In genomic region chr19:2289714-2290435, GRCh38 we compare ENCODE assay signal across 8 cellular contexts. TPM values are rescaled to one million over a fixed set of nuclear protein-coding genes. Genes with fewer than 3 reads are reported as not detected.
DNase-seq lines count a peak whose midpoint lies in the region; ATAC-seq and TF ChIP-seq lines count a peak whose summit lies in the region.

No MANE protein-coding gene starts in this region.

- H3K9ac ChIP-seq in skeletal muscle satellite cell (ENCODE audit: low read depth, low read length), result no peak overlapping the region

- no peak overlapping the region for H3K27ac Mint-ChIP-seq in Caco-2 (ENCODE audit: unreplicated experiment)
- H3K27ac Mint-ChIP-seq in IgD-negative memory B cell, result peak overlapping the region; percentile 88 to 94 (median 92)

- DNase-seq in Caco-2 (no peak), Right ventricle myocardium superior (peak; percentile 78), NCI-H446 (lab: John Stamatoyannopoulos, UW) (no peak), pons (ENCODE audit: low spot score) (no peak), NCI-H2081 treated with DMSO at 0.1 percent for 48 hours (lab: John Stamatoyannopoulos, UW) (no peak)
- peak; percentile 57 to 61 for DNase-seq in activated CD4-positive, alpha-beta T cell treated with anti-CD3 and anti-CD28 coated beads, Interleukin-2, amount 50 U/mL, for 48 hours

- CTCF ChIA-PET in Caco-2 (lab: Charles Lee), result no interaction called here

- H3K4me3 Mint-ChIP-seq in Caco-2 (ENCODE audit: unreplicated experiment) (peak overlapping the region; percentile 73), IgD-negative memory B cell (peak overlapping the region; percentile 89 to 97 (median 91))

- H3K4me1 Mint-ChIP-seq in Caco-2 (ENCODE audit: low read depth, unreplicated experiment), result no peaks in the 10 kb centered on the region
- H3K4me1 Mint-ChIP-seq in IgD-negative memory B cell, result peaks cover 20 to 32% (median 24%) of the 10 kb centered on the region in 3 donors

- H3K36me3 ChIP-seq in Caco-2 (ENCODE audit: control insufficient read depth, insufficient read depth, low read length) (no peaks in the 10 kb centered on the region), skeletal muscle satellite cell (ENCODE audit: insufficient read depth, low read length) (no peaks in the 10 kb centered on the region)

- H3K27me3 ChIP-seq in Caco-2 (replicated peaks; ENCODE audit: control insufficient read depth, insufficient read depth, low read length) (peaks cover 2% of the 10 kb centered on the region), skeletal muscle satellite cell (ENCODE audit: control insufficient read depth, insufficient read depth, low read length) (peaks cover 42% of the 10 kb centered on the region)

- peak overlapping the region; percentile 78 for H3K4me2 ChIP-seq in skeletal muscle satellite cell (ENCODE audit: low read length)

- H3K9me3 Mint-ChIP-seq in Caco-2 (ENCODE audit: unreplicated experiment) (no peaks in the 10 kb centered on the region), IgD-negative memory B cell (no peaks in the 10 kb centered on the region)

- BruUV-seq in Caco-2 (replicated peaks; lab: Mats Ljungman, UMichigan), result no TSS peak

- H3K4me1 ChIP-seq in Caco-2 (peaks cover 13% of the 10 kb centered on the region), skeletal muscle satellite cell (ENCODE audit: control insufficient read depth, insufficient read depth, low read length) (peaks cover 21% of the 10 kb centered on the region)

- H3K36me3 Mint-ChIP-seq in Caco-2 (ENCODE audit: insufficient read depth, unreplicated experiment) (peaks cover 6% of the 10 kb centered on the region), IgD-negative memory B cell (peaks cover 3% of the 10 kb centered on the region)

- peak; percentile 52 for ATAC-seq in Right ventricle myocardium superior (ENCODE audit: poor library complexity)

- no peak for TF ChIP-seq CTCF in Caco-2 (IDR thresholded peaks at IDR 0.05; ENCODE audit: insufficient read depth in 1 of 2, low read depth in 1 of 2, low read length in 1 of 2, severe bottlenecking in 1 of 2, unreplicated experiment in 1 of 2)

- H3K9me3 ChIP-seq in Caco-2 (no peaks in the 10 kb centered on the region), skeletal muscle satellite cell (replicated peaks; ENCODE audit: low read length) (no peaks in the 10 kb centered on the region)

- H3K4me3 ChIP-seq in Caco-2 (ENCODE audit: low read depth, low read length), result peak overlapping the region; percentile 17
- H3K4me3 ChIP-seq in skeletal muscle satellite cell (ENCODE audit: low read length), result no peak overlapping the region

- peaks cover 17% of the 10 kb centered on the region for H3K27me3 Mint-ChIP-seq in Caco-2 (ENCODE audit: insufficient read depth, unreplicated experiment)
- H3K27me3 Mint-ChIP-seq in IgD-negative memory B cell, result peaks cover 3% of the 10 kb centered on the region

- POLR2A ChIA-PET in Caco-2 (lab: Charles Lee), result no interaction called here

- intact Hi-C loops in Caco-2 (cut with micrococcal nuclease; ENCODE audit: unreplicated experiment), result no loop called here
- intact Hi-C loops in Right ventricle myocardium superior (cut with DNase I), result no loop called here

RNA-seq across cellular contexts. Expression of gene PEAK3, which starts 7.9 kb away (rescaled TPM):
- total RNA-seq in Caco-2 (2022), result not detected in 2 replicates
- polyA plus RNA-seq in IgD-negative memory B cell, result 0.26 TPM
- 0.70 TPM for total RNA-seq in Right ventricle myocardium superior
- not detected in 2 replicates for total RNA-seq in skeletal muscle satellite cell (2012; rRNA removed)

RNA-seq across cellular contexts. Expression of gene LINGO3, which starts 18.1 kb away (rescaled TPM):
- total RNA-seq in Caco-2 (2022) (1.3 and 1.4 TPM in 2 replicates), Right ventricle myocardium superior (not detected)
- polyA plus RNA-seq in IgD-negative memory B cell, result 14.7 TPM
- total RNA-seq in skeletal muscle satellite cell (2012; rRNA removed), result under 0.01 TPM in 2 replicates

RNA-seq across cellular contexts. Expression of gene JSRP1, which starts 33.7 kb away (rescaled TPM):
- total RNA-seq in Caco-2 (2022), result not detected in 2 replicates
- polyA plus RNA-seq in IgD-negative memory B cell, result 4.3 TPM
- 0.35 TPM for total RNA-seq in Right ventricle myocardium superior
- total RNA-seq in skeletal muscle satellite cell (2012; rRNA removed), result 2.3 and 9.4 TPM in 2 replicates

RNA-seq across cellular contexts. Expression of gene LSM7, which starts 38.5 kb away (rescaled TPM):
- total RNA-seq in Caco-2 (2022) (141 and 152 TPM in 2 replicates), Right ventricle myocardium superior (37.3 TPM)
- polyA plus RNA-seq in IgD-negative memory B cell, result 308 TPM
- total RNA-seq in skeletal muscle satellite cell (2012; rRNA removed), result 177 and 189 TPM in 2 replicates

RNA-seq across cellular contexts. Expression of gene SPPL2B, which starts 38.6 kb away (rescaled TPM):
- 90.6 and 92.3 TPM in 2 replicates for total RNA-seq in Caco-2 (2022)
- 20.8 TPM for polyA plus RNA-seq in IgD-negative memory B cell
- 23.9 TPM for total RNA-seq in Right ventricle myocardium superior
- 20.8 and 25.6 TPM in 2 replicates for total RNA-seq in skeletal muscle satellite cell (2012; rRNA removed)

Comparison
In these comparisons a context has a peak if more than half of its experiments do, and no peak if none do; other contexts are left out.
1. DNase-seq: peak in activated CD4-positive, alpha-beta T cell treated with anti-CD3 and anti-CD28 coated beads, Interleukin-2, amount 50 U/mL, for 48 hours (2 of 2) and Right ventricle myocardium superior (single experiment); none in Caco-2 (0 of 2), NCI-H446 (0 of 2), pons (single experiment) and NCI-H2081 treated with DMSO at 0.1 percent for 48 hours (single experiment).